In the genomic region with DNA sequence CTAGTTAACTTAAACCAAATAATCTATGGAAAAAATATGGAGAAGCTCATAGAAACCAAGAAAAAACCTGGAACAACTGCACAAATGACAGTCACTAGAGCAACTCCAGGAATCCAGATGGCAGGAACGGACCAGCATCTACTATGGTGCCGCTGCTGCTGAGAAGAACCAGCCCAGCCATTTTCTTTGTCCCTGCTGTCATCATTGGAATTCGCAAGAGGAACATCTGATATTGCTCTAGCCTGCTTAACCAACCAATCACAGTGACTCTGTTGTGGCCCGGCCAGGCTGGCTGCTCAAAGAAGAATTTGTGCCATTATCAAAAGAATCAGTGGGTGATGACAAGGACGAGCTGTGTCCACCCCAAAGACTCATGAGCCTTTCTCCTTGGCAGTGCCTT, we compare ENCODE assay signal across 36 cellular contexts. TPM values are rescaled to one million over a fixed set of nuclear protein-coding genes. Genes with fewer than 3 reads are reported as not detected.
"Had no signal": no experiment of that assay in that cellular context is flagged by ENCODE, and none has a peak within 500 bp of the region (broad histone marks: within the 10 kb centered on the region; RNA-seq: fewer than 3 reads in every experiment).

No MANE protein-coding gene starts in this region.

- H3K4me2 ChIP-seq: KMS-11 had no signal

- DNase-seq: Kasumi-1, MG63, MM.1S, MV-4-11, NCI-H1048, NCI-H1092, NCI-H1092 treated with DMSO at 0.1 percent for 48 hours, NCI-H1105, NCI-H1105 treated with DMSO at 0.1 percent for 48 hours, NCI-H1417, NCI-H1417 treated with DMSO at 0.1 percent for 48 hours, NCI-H1436, NCI-H1436 treated with DMSO at 0.1 percent for 48 hours, NCI-H146, NCI-H1694, NCI-H1694 treated with DMSO at 0.1 percent for 48 hours, NCI-H187, NCI-H187 treated with DMSO at 0.1 percent for 48 hours, NCI-H1930, NCI-H2029, NCI-H2029 treated with DMSO at 0.1 percent for 48 hours, NCI-H2081, NCI-H2081 treated with DMSO at 0.1 percent for 48 hours, NCI-H2107, NCI-H2171, NCI-H2171 treated with DMSO at 0.1 percent for 48 hours, NCI-H2227 treated with DMSO at 0.1 percent for 48 hours, NCI-H226, NCI-H345, NCI-H446, NCI-H446 treated with DMSO at 0.1 percent for 48 hours, NCI-H510A, NCI-H510A treated with DMSO at 0.1 percent for 48 hours, NCI-H524 had no signal

- H3K27ac ChIP-seq: KMS-11 had no signal

- H3K27me3 ChIP-seq: MG63 had no signal

- H3K9ac ChIP-seq: KMS-11 had no signal

- H3K36me3 ChIP-seq: MG63 had no signal

- H3K9me3 ChIP-seq: MG63 had no signal

- H3K4me3 ChIP-seq: MG63 had no signal

RNA-seq across cellular contexts. Expression of a gene that starts 33.1 kb away (rescaled TPM):
- total RNA-seq: M059J had no signal
